Comparison of ENCODE assay signal across 17 cellular contexts in genomic region chr6:15715060-15715459, GRCh38. TPM values are rescaled to one million over a fixed set of nuclear protein-coding genes. Genes with fewer than 3 reads are reported as not detected.
DNase-seq lines count a peak whose midpoint lies in the region; ATAC-seq, FAIRE-seq and TF ChIP-seq lines count a peak whose summit lies in the region.
"Had no signal": no experiment of that assay in that cellular context is flagged by ENCODE, and none has a peak within 500 bp of the region (broad histone marks: within the 10 kb centered on the region; RNA-seq: fewer than 3 reads in every experiment).

No MANE protein-coding gene starts in this region.

- TF ChIP-seq CTCF in astrocyte (IDR thresholded peaks at IDR 0.05; ENCODE audit: insufficient read depth, low read depth, low read length) (no peak), psoas muscle (IDR thresholded peaks at IDR 0.05) (no peak)

- intact Hi-C loops in psoas muscle (cut with DNase I), result no loop called here

- no peak overlapping the region for H3K4me2 ChIP-seq in astrocyte (ENCODE audit: low read length)

- H3K4me1 Mint-ChIP-seq in astrocyte (ENCODE audit: low read depth, unreplicated experiment), result peaks cover 13% of the 10 kb centered on the region
- H3K4me1 Mint-ChIP-seq: activated B cell treated with CpG ODN at 0.5 μM for 24 hours; activated naive CD8-positive, alpha-beta T cell treated with anti-CD3 and anti-CD28 coated beads, Interleukin-2, amount 10 ng/mL, durations not matched to agents 7 days and 5 days had no signal

- H3K27me3 ChIP-seq in astrocyte (ENCODE audit: insufficient read depth, low read length) (no peaks in the 10 kb centered on the region), psoas muscle (ENCODE audit: insufficient read depth in 3 of 3, low read length in 2 of 3) (no peaks in the 10 kb centered on the region)

- H4K20me1 ChIP-seq in astrocyte (ENCODE audit: insufficient read depth, low read length), result no peaks in the 10 kb centered on the region

- WGBS in psoas muscle, 3 donors, result 54 to 66% (median 62%) methylated on average over 3 of the region's 3 CpGs

- H3K27ac ChIP-seq in astrocyte (ENCODE audit: low read depth, low read length) (no peak overlapping the region), psoas muscle (peak overlapping the region; percentile 65)
- H3K27ac ChIP-seq: coronary artery had no signal

- H3K36me3 Mint-ChIP-seq in astrocyte (ENCODE audit: low read depth, unreplicated experiment), result no peaks in the 10 kb centered on the region
- H3K36me3 Mint-ChIP-seq: activated naive CD8-positive, alpha-beta T cell treated with anti-CD3 and anti-CD28 coated beads, Interleukin-2, amount 10 ng/mL, durations not matched to agents 7 days and 5 days; type B pancreatic cell had no signal

- peak; percentile 83 to 91 (median 86) for ATAC-seq in psoas muscle
- no peak for ATAC-seq in GM18498 (IDR thresholded peaks at IDR 0.05; ENCODE audit: unreplicated experiment)
- ATAC-seq in HG02852 (IDR thresholded peaks at IDR 0.05; ENCODE audit: unreplicated experiment), result no peak

- H3K27me3 Mint-ChIP-seq in astrocyte (ENCODE audit: low read depth, unreplicated experiment), result no peaks in the 10 kb centered on the region
- H3K27me3 Mint-ChIP-seq: activated naive CD8-positive, alpha-beta T cell treated with anti-CD3 and anti-CD28 coated beads, Interleukin-2, amount 10 ng/mL, durations not matched to agents 7 days and 5 days had no signal

- peaks cover 8% of the 10 kb centered on the region for H3K9me3 Mint-ChIP-seq in astrocyte (ENCODE audit: unreplicated experiment)

- DNase-seq in activated CD4-positive, alpha-beta T cell treated with anti-CD3 and anti-CD28 coated beads, Interleukin-2, amount 50 U/mL, for 48 hours, result peak; percentile 35 to 42
- no peak for DNase-seq in activated CD4-positive, alpha-beta T cell treated with anti-CD3 and anti-CD28 coated beads, Interleukin-2, amount 50 U/mL, for 4 hours
- DNase-seq in HPDE6-E6E7 (ENCODE audit: extremely low spot score), result peak; percentile 40
- peak; percentile 44 for DNase-seq in astrocyte (ENCODE audit: low read depth)
- no peak for DNase-seq in psoas muscle
- DNase-seq in KBM-7, result no peak
- DNase-seq: ACHN; activated B cell treated with CpG ODN at 0.5 μM for 24 hours; activated naive CD8-positive, alpha-beta T cell treated with anti-CD3 and anti-CD28 coated beads, Interleukin-2, amount 10 ng/mL, durations not matched to agents 7 days and 5 days; MV-4-11; nucleus accumbens; SW 1271 had no signal

- H3K9ac ChIP-seq in astrocyte (ENCODE audit: low read length), result no peak overlapping the region

- H3K9me3 ChIP-seq in astrocyte (ENCODE audit: insufficient read depth, low read depth, low read length), result no peaks in the 10 kb centered on the region
- H3K9me3 ChIP-seq in psoas muscle, result no peaks in the 10 kb centered on the region

- H3K4me1 ChIP-seq in astrocyte (ENCODE audit: insufficient read depth, low read length), result no peaks in the 10 kb centered on the region
- H3K4me1 ChIP-seq in psoas muscle, result peaks cover 35% of the 10 kb centered on the region

- H3K27ac Mint-ChIP-seq in astrocyte (ENCODE audit: unreplicated experiment), result peak overlapping the region; percentile 35
- H3K27ac Mint-ChIP-seq: activated B cell treated with CpG ODN at 0.5 μM for 24 hours; activated naive CD8-positive, alpha-beta T cell treated with anti-CD3 and anti-CD28 coated beads, Interleukin-2, amount 10 ng/mL, durations not matched to agents 7 days and 5 days; type B pancreatic cell had no signal

- FAIRE-seq in astrocyte (lab: Jason Lieb, UNC), result no peak
- FAIRE-seq: D721Med had no signal

- in situ Hi-C loops in KBM-7 (cut with MboI; ENCODE audit: low pct_unique_long_range_greater_than_20kb, low sequenced_read_pairs), result no loop called here

- H3K36me3 ChIP-seq in astrocyte (ENCODE audit: insufficient read depth, low read length), result no peaks in the 10 kb centered on the region
- H3K36me3 ChIP-seq in psoas muscle (ENCODE audit: insufficient read depth in 1 of 2, low read depth in 1 of 2), result no peaks in the 10 kb centered on the region

- no peak overlapping the region for H3K4me3 ChIP-seq in astrocyte (ENCODE audit: insufficient read depth, low read depth, low read length)
- no peak overlapping the region for H3K4me3 ChIP-seq in psoas muscle
- H3K4me3 ChIP-seq: coronary artery had no signal

- H3K79me2 ChIP-seq in astrocyte (ENCODE audit: insufficient read depth, low read length), result no peaks in the 10 kb centered on the region

- no peak overlapping the region for H3K4me3 Mint-ChIP-seq in astrocyte (ENCODE audit: unreplicated experiment)
- H3K4me3 Mint-ChIP-seq: activated B cell treated with CpG ODN at 0.5 μM for 24 hours; activated naive CD8-positive, alpha-beta T cell treated with anti-CD3 and anti-CD28 coated beads, Interleukin-2, amount 10 ng/mL, durations not matched to agents 7 days and 5 days; type B pancreatic cell had no signal

- no peak overlapping the region for H2AFZ ChIP-seq in astrocyte (ENCODE audit: low read depth, low read length)

RNA-seq across cellular contexts. Expression of gene DTNBP1, which starts 52.2 kb away (rescaled TPM):
- total RNA-seq in astrocyte (11.6 and 13.0 TPM in 2 replicates), psoas muscle (10 to 100 TPM in 3 of 4 donors, 1 to 10 TPM in 1; 8.6 to 16.6 (median 14.4) TPM)
- 10 to 100 TPM in 2 of 3 donors, 1 to 10 TPM in 1; 8.0 to 22.0 (median 15.2) TPM for polyA plus RNA-seq in psoas muscle

Comparison
In these comparisons a context has a peak if more than half of its experiments do, and no peak if none do; other contexts are left out.
1. DNase-seq: peak in activated CD4-positive, alpha-beta T cell treated with anti-CD3 and anti-CD28 coated beads, Interleukin-2, amount 50 U/mL, for 48 hours (2 of 2), HPDE6-E6E7 (single experiment) and astrocyte (single experiment); none in activated CD4-positive, alpha-beta T cell treated with anti-CD3 and anti-CD28 coated beads, Interleukin-2, amount 50 U/mL, for 4 hours (0 of 2), psoas muscle (0 of 2) and KBM-7 (single experiment).
2. ATAC-seq: peak in psoas muscle (4 of 4); none in GM18498 (single experiment) and HG02852 (single experiment).